Comparison of ENCODE assay signal across 8 cellular contexts in the genomic region with DNA sequence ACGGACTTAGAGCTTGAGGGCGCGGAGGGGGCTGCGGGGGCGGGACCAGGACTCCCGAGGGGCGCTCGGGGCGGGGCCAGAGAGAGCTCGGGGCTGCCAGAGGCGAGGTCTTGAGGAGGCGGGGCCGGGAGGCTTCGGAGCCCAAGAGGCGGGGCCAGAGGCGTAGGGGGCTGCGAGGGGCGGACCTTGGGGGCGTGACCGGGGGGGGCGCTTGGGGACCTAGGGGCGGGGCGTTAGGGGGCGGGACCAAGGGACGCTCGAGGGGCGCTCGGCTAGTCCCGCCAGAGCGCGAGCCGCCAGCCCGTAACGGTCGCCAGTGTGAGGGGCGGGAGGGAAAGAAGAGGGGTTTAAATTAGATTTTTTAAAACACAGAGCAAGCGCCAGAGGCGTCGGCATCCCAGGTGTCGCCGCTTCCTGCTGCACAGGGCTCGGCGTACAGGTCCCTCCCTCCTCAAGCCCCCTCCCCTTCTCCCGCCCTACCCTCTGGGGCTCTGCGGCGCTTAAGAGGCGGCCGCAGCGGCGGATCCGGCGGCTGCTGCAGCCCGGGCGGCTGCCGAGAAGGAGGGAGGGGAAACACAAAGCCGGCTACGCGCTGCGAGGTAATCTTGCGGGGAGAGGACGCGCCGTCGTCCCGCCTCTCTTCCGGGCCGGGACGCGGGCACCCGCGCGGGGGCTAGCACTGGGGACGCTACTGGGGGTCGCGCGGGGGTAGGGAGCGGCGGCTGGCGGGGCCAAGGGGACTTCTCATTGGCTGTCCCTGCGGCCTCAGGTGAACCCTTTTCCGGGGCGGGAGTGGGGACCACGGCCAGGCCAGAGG. TPM values are rescaled to one million over a fixed set of nuclear protein-coding genes. Genes with fewer than 3 reads are reported as not detected.
DNase-seq lines count a peak whose midpoint lies in the region; ATAC-seq and TF ChIP-seq lines count a peak whose summit lies in the region.

A gene with protein sequence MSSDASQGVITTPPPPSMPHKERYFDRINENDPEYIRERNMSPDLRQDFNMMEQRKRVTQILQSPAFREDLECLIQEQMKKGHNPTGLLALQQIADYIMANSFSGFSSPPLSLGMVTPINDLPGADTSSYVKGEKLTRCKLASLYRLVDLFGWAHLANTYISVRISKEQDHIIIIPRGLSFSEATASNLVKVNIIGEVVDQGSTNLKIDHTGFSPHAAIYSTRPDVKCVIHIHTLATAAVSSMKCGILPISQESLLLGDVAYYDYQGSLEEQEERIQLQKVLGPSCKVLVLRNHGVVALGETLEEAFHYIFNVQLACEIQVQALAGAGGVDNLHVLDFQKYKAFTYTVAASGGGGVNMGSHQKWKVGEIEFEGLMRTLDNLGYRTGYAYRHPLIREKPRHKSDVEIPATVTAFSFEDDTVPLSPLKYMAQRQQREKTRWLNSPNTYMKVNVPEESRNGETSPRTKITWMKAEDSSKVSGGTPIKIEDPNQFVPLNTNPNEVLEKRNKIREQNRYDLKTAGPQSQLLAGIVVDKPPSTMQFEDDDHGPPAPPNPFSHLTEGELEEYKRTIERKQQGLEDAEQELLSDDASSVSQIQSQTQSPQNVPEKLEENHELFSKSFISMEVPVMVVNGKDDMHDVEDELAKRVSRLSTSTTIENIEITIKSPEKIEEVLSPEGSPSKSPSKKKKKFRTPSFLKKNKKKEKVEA (plus strand): TSS at position 284 of the 817 bp plus-strand sequence. CDS start 92,670 bp downstream, outside the sequence.

- intact Hi-C loops in adrenal gland (cut with DNase I) (loop anchor here (10.0 kb wide), 1 partner anchor 123 kb away; no protein-coding TSS in a partner anchor), heart left ventricle (cut with DNase I) (loop anchor here in 8 of 10 donors (2.0 to 10.0 kb wide), 14 partner anchors 41 to 267 kb away; a partner anchor contains a TSS), posterior vena cava (cut with DNase I) (loop anchor here in 1 of 2 donors (10.0 kb wide), 1 partner anchor 113 kb away; no protein-coding TSS in a partner anchor)

- TF ChIP-seq CTCF in GM12865 (IDR thresholded peaks at IDR 0.05; ENCODE audit: insufficient read depth, low read depth, low read length, missing control alignments) (no peak), adrenal gland (IDR thresholded peaks at IDR 0.05) (no peak), heart left ventricle (IDR thresholded peaks at IDR 0.05) (no peak), upper lobe of left lung (IDR thresholded peaks at IDR 0.05) (no peak)

- no peak for TF ChIP-seq EP300 in upper lobe of left lung (IDR thresholded peaks at IDR 0.05)

- peak; percentile 41 to 64 for TF ChIP-seq POLR2A in adrenal gland (IDR thresholded peaks at IDR 0.05)
- peak in 1 of 2 donors; percentile 79 for TF ChIP-seq POLR2A in heart left ventricle (IDR thresholded peaks at IDR 0.05)
- TF ChIP-seq POLR2A in upper lobe of left lung (IDR thresholded peaks at IDR 0.05), result peak in 3 of 4 donors; percentile 47 to 70 (median 56)

- no peaks in the 10 kb centered on the region for H3K36me3 ChIP-seq in adrenal gland (replicated peaks in 1 of 2)
- H3K36me3 ChIP-seq in heart left ventricle, result no peaks in the 10 kb centered on the region
- H3K36me3 ChIP-seq in upper lobe of left lung, result no peaks in the 10 kb centered on the region

- WGBS in adrenal gland, 4 donors, result 0 to 1% (median 1%) methylated on average over 1 to 82 of the region's 83 CpGs
- WGBS in heart left ventricle, 4 donors, result 0 to 1% (median 1%) methylated on average over 38 to 83 of the region's 83 CpGs
- 1 to 4% methylated on average over 13 to 46 of the region's 83 CpGs for WGBS in upper lobe of left lung, 2 donors

- H3K4me1 ChIP-seq in adrenal gland (replicated peaks in 1 of 2), result peaks cover 4 to 32% of the 10 kb centered on the region in 2 donors
- peaks cover 0 to 72% (median 43%) of the 10 kb centered on the region in 12 donors for H3K4me1 ChIP-seq in heart left ventricle
- H3K4me1 ChIP-seq in upper lobe of left lung, result peaks cover 27 to 62% (median 39%) of the 10 kb centered on the region in 4 donors

- H3K27ac ChIP-seq in adrenal gland, result peak within 1 kb of the TSS in 4 of 5 donors; percentile 81 to 90 (median 86)
- peak within 1 kb of the TSS; percentile 83 to 99 (median 97) for H3K27ac ChIP-seq in heart left ventricle
- H3K27ac ChIP-seq in upper lobe of left lung, result peak within 1 kb of the TSS; percentile 86 to 96 (median 92)

- H3K9me3 ChIP-seq in adrenal gland (replicated peaks in 1 of 3) (no peaks in the 10 kb centered on the region), heart left ventricle (no peaks in the 10 kb centered on the region), upper lobe of left lung (no peaks in the 10 kb centered on the region)

- ATAC-seq in HG02588 (IDR thresholded peaks at IDR 0.05; ENCODE audit: unreplicated experiment) (peak; percentile 56), heart left ventricle (peak; percentile 91 to 94 (median 92)), upper lobe of left lung (ENCODE audit: low FRiP score in 2 of 2) (peak; percentile 94 to 95)

- peak within 1 kb of the TSS; percentile 73 for H3K4me3 ChIP-seq in GM12865 (ENCODE audit: low read depth, low read length)
- H3K4me3 ChIP-seq in adrenal gland, result peak within 1 kb of the TSS; percentile 36 to 96 (median 82)
- H3K4me3 ChIP-seq in heart left ventricle, result peak within 1 kb of the TSS; percentile 72 to 98 (median 94)
- peak within 1 kb of the TSS; percentile 74 to 98 (median 90) for H3K4me3 ChIP-seq in upper lobe of left lung

- DNase-seq in GM12865 (ENCODE audit: low read depth) (peak; percentile 94), NCI-H1092 (lab: John Stamatoyannopoulos, UW) (peak; percentile 91), T-helper 1 cell (peak; percentile 92 to 94 (median 93)), adrenal gland (peak; percentile 89 to 95 (median 92)), heart left ventricle (peak; percentile 96 to 99 (median 98)), posterior vena cava (ENCODE audit: low spot score) (peak; percentile 97), upper lobe of left lung (peak; percentile 96)

- no peaks in the 10 kb centered on the region for H3K27me3 ChIP-seq in adrenal gland
- no peaks in the 10 kb centered on the region for H3K27me3 ChIP-seq in heart left ventricle
- H3K27me3 ChIP-seq in upper lobe of left lung, result no peaks in the 10 kb centered on the region

RNA-seq across cellular contexts. Expression of the gene that starts here (rescaled TPM):
- total RNA-seq in adrenal gland, result 100 to 1,000 TPM in 2 of 8 donors, 10 to 100 TPM in 6; 20.9 to 122 (median 49.4) TPM
- polyA plus RNA-seq in adrenal gland, result 10 to 100 TPM; 15.6 to 38.7 (median 31.6) TPM
- total RNA-seq in heart left ventricle, result 100 to 1,000 TPM in 5 of 9 donors, 10 to 100 TPM in 4; 47.9 to 659 (median 103) TPM
- 10 to 100 TPM; 28.8 to 51.8 TPM for polyA plus RNA-seq in heart left ventricle
- total RNA-seq in posterior vena cava, result 100 to 1,000 TPM in 1 of 2 donors, 10 to 100 TPM in 1; 95.0 to 116 TPM
- total RNA-seq in upper lobe of left lung, result 100 to 1,000 TPM in 2 of 6 donors, 10 to 100 TPM in 4; 34.1 to 229 (median 61.0) TPM

Comparison
In these comparisons a context has a peak if more than half of its experiments do, and no peak if none do; other contexts are left out.
1. Peak in every context shown above with its lines: DNase-seq, ATAC-seq, H3K4me3 ChIP-seq and H3K27ac ChIP-seq.